7 cellular contexts compared by ENCODE assay signal in genomic region chr17:19037547-19037946, GRCh38. TPM values are rescaled to one million over a fixed set of nuclear protein-coding genes. Genes with fewer than 3 reads are reported as not detected.
A peak's percentile ranks its signal among the peaks of the same experiment; 100 is the strongest.
DNase-seq lines count a peak whose midpoint lies in the region; ATAC-seq, FAIRE-seq and TF ChIP-seq lines count a peak whose summit lies in the region.
"Not testable (repeated sequence)": the region's sequence is repeated elsewhere in the genome, so short reads cannot be mapped to it uniquely, and the experiment has no call there.

No MANE protein-coding gene starts in this region.

- not testable (repeated sequence) for TF ChIP-seq CTCF in CD4-positive, alpha-beta T cell (IDR thresholded peaks at IDR 0.05); HCT116 (IDR thresholded peaks at IDR 0.05 in 2 of 3, conservative IDR thresholded peaks at IDR 0.05 in 1 of 3; ENCODE audit: borderline replicate concordance in 1 of 3, insufficient read depth in 1 of 3, low read depth in 2 of 3, low read length in 2 of 3); Panc1 (IDR thresholded peaks at IDR 0.05); bronchial epithelial cell (IDR thresholded peaks at IDR 0.05; ENCODE audit: insufficient read depth, low read length, severe bottlenecking)

- POLR2A ChIA-PET in CD4-positive, alpha-beta T cell (lab: Charles Lee); HCT116 (lab: Charles Lee); Panc1 (lab: Charles Lee); naive thymus-derived CD8-positive, alpha-beta T cell (lab: Charles Lee): not testable (repeated sequence)

- not testable (repeated sequence) for H3K27ac Mint-ChIP-seq in CD4-positive, alpha-beta T cell; naive thymus-derived CD8-positive, alpha-beta T cell

- H3K4me1 Mint-ChIP-seq in CD4-positive, alpha-beta T cell (ENCODE audit: low read depth); naive thymus-derived CD8-positive, alpha-beta T cell: not testable (repeated sequence)

- H3K9me2 ChIP-seq in HCT116 (ENCODE audit: insufficient read depth) = not testable (repeated sequence)

- TF ChIP-seq RAD21 in HCT116 (IDR thresholded peaks at IDR 0.05; ENCODE audit: low read depth) = not testable (repeated sequence)

- H3K4me1 ChIP-seq in HCT116 (ENCODE audit: control insufficient read depth in 1 of 2, insufficient read depth in 2 of 2, low read length in 2 of 2); Panc1 (ENCODE audit: control insufficient read depth, insufficient read depth, low read length): not testable (repeated sequence)

- H4K20me1 ChIP-seq in HCT116 (ENCODE audit: insufficient read depth) = not testable (repeated sequence)

- not testable (repeated sequence) for H2AFZ ChIP-seq in HCT116 (ENCODE audit: low read depth, low read length, poor library complexity, severe bottlenecking)

- CTCF ChIA-PET in CD4-positive, alpha-beta T cell (lab: Charles Lee); HCT116 (lab: Charles Lee); Panc1 (lab: Charles Lee): not testable (repeated sequence)

- not testable (repeated sequence) for H3K36me3 Mint-ChIP-seq in CD4-positive, alpha-beta T cell (ENCODE audit: low read depth); naive thymus-derived CD8-positive, alpha-beta T cell

- not testable (repeated sequence) for H3K27me3 ChIP-seq in CD4-positive, alpha-beta T cell (ENCODE audit: control insufficient read depth, insufficient read depth, low read length); HCT116 (ENCODE audit: insufficient read depth, low read length); Panc1 (ENCODE audit: control insufficient read depth, insufficient read depth, low read length); bronchial epithelial cell (ENCODE audit: control insufficient read depth, insufficient read depth, low read length)

- H3K4me3 ChIP-seq in HCT116 (replicated peaks in 1 of 2; ENCODE audit: low read depth in 1 of 2, low read length in 2 of 2); Panc1 (ENCODE audit: low read depth in 2 of 2, low read length in 2 of 2); bronchial epithelial cell (ENCODE audit: low read depth, low read length): not testable (repeated sequence)

- H3K9me3 Mint-ChIP-seq in CD4-positive, alpha-beta T cell; naive thymus-derived CD8-positive, alpha-beta T cell: not testable (repeated sequence)

- BruUV-seq in HCT116 (replicated peaks; lab: Mats Ljungman, UMichigan); Panc1 (replicated peaks; lab: Mats Ljungman, UMichigan): not testable (repeated sequence)

- not testable (repeated sequence) for H3K36me3 ChIP-seq in HCT116 (ENCODE audit: control insufficient read depth in 1 of 2, insufficient read depth in 2 of 2, low read length in 2 of 2); Panc1 (ENCODE audit: control insufficient read depth, insufficient read depth, low read length); bronchial epithelial cell (ENCODE audit: control insufficient read depth, insufficient read depth, low read length)

- not testable (repeated sequence) for TF ChIP-seq POLR2A in HCT116 (IDR thresholded peaks at IDR 0.05; ENCODE audit: borderline replicate concordance, extremely low read depth, insufficient read depth, insufficient read length)

- not testable (repeated sequence) for DNase-seq in CD4-positive, alpha-beta T cell; HCT116 (ENCODE audit: low read depth, low spot score); Panc1 (ENCODE audit: low read depth, low spot score); bronchial epithelial cell (ENCODE audit: low read depth); left lobe of liver (ENCODE audit: low spot score); naive thymus-derived CD8-positive, alpha-beta T cell
- peak; percentile 15 for DNase-seq in activated CD8-positive, alpha-beta memory T cell treated with anti-CD3 and anti-CD28 coated beads, Interleukin-2, amount 50 U/mL, for 48 hours

- in situ Hi-C loops in Panc1 (cut with HindIII; ENCODE audit: low pct_unique_long_range_greater_than_20kb, low sequenced_read_pairs) = not testable (repeated sequence)

- not testable (repeated sequence) for H3K9me3 ChIP-seq in CD4-positive, alpha-beta T cell (ENCODE audit: control insufficient read depth, low read length); HCT116 (ENCODE audit: control insufficient read depth in 1 of 2, insufficient read depth in 1 of 2, low read depth in 1 of 2, low read length in 2 of 2); Panc1 (ENCODE audit: control insufficient read depth, insufficient read depth, low read depth, low read length)

- intact Hi-C loops in CD4-positive, alpha-beta T cell (cut with DNase I, micrococcal nuclease); HCT116 (cut with micrococcal nuclease); Panc1 (cut with micrococcal nuclease; ENCODE audit: unreplicated experiment): not testable (repeated sequence)

- not testable (repeated sequence) for H3K79me2 ChIP-seq in HCT116 (ENCODE audit: insufficient read depth, low read length)

- ATAC-seq in CD4-positive, alpha-beta T cell (ENCODE audit: poor library complexity) = peak; percentile 65
- peak; percentile 37 for ATAC-seq in HCT116
- ATAC-seq in Panc1 = 0 out of 2 replicates have a peak, but pooled peaks have one; percentile 18
- peak; percentile 17 for ATAC-seq in left lobe of liver
- peak; percentile 66 to 72 for ATAC-seq in naive thymus-derived CD8-positive, alpha-beta T cell

- H3K27ac ChIP-seq in CD4-positive, alpha-beta T cell (ENCODE audit: low read depth, low read length); HCT116 (ENCODE audit: low read depth, low read length); Panc1 (ENCODE audit: low read length): not testable (repeated sequence)

- not testable (repeated sequence) for H3K4me2 ChIP-seq in HCT116 (ENCODE audit: low read length)

- FAIRE-seq in bronchial epithelial cell (lab: Jason Lieb, UNC) = peak; percentile 77

- H3K9ac ChIP-seq in HCT116 (ENCODE audit: low read length) = not testable (repeated sequence)

- H3K27me3 Mint-ChIP-seq in CD4-positive, alpha-beta T cell; naive thymus-derived CD8-positive, alpha-beta T cell: not testable (repeated sequence)

- not testable (repeated sequence) for H3K4me3 Mint-ChIP-seq in CD4-positive, alpha-beta T cell; naive thymus-derived CD8-positive, alpha-beta T cell

- RAD21 ChIA-PET in HCT116 (lab: Charles Lee; ENCODE audit: low non-redundant PET in 1 of 2, low total read pairs in 2 of 2, uncharacterized antibody in 2 of 2, unreplicated experiment in 2 of 2) = not testable (repeated sequence)

RNA-seq across cellular contexts. Expression of gene GRAP, which starts 9.2 kb away (rescaled TPM):
- total RNA-seq in CD4-positive, alpha-beta T cell = 10 to 100 TPM; 20.1 to 20.4 TPM
- total RNA-seq in HCT116 (2021; ENCODE audit: unreplicated experiment) (0.27 TPM), Panc1 (2021; ENCODE audit: unreplicated experiment) (0.21 TPM), bronchial epithelial cell (not detected in 2 replicates), left lobe of liver (4.0 TPM)
- 0.02 and 0.10 TPM in 2 replicates for polyA plus RNA-seq in HCT116 (2012)
- polyA plus RNA-seq in Panc1 (2012; ENCODE audit: insufficient read length) = not detected
- total RNA-seq in naive thymus-derived CD8-positive, alpha-beta T cell = 10 to 100 TPM; 65.6 to 69.9 TPM
- 10 to 100 TPM; 32.7 to 99.6 (median 73.1) TPM for polyA plus RNA-seq in naive thymus-derived CD8-positive, alpha-beta T cell

RNA-seq across cellular contexts. Expression of gene FAM83G, which starts 33.0 kb away (rescaled TPM):
- 1 to 10 TPM; 2.9 to 3.0 TPM for total RNA-seq in CD4-positive, alpha-beta T cell
- 33.9 TPM for total RNA-seq in HCT116 (2021; ENCODE audit: unreplicated experiment)
- polyA plus RNA-seq in HCT116 (2012) = 25.6 and 25.9 TPM in 2 replicates
- 17.3 TPM for total RNA-seq in Panc1 (2021; ENCODE audit: unreplicated experiment)
- polyA plus RNA-seq in Panc1 (2012; ENCODE audit: insufficient read length) = 15.6 TPM
- 28.4 and 35.5 TPM in 2 replicates for total RNA-seq in bronchial epithelial cell
- 11.7 TPM for total RNA-seq in left lobe of liver
- 1 to 10 TPM; 7.2 to 8.9 TPM for total RNA-seq in naive thymus-derived CD8-positive, alpha-beta T cell
- 1 to 10 TPM; 1.5 to 3.5 (median 1.9) TPM for polyA plus RNA-seq in naive thymus-derived CD8-positive, alpha-beta T cell

Comparison
In these comparisons a context has a peak if more than half of its experiments do, and no peak if none do; other contexts are left out.
1. ATAC-seq: peak in every context shown above with its lines; median percentile 69 in naive thymus-derived CD8-positive, alpha-beta T cell; 65 in CD4-positive, alpha-beta T cell; 37 in HCT116; 18 in Panc1; 17 in left lobe of liver.